In genomic region chr17:39754958-39755549, GRCh38 we compare ENCODE assay signal across 9 cellular contexts. TPM values are rescaled to one million over a fixed set of nuclear protein-coding genes. Genes with fewer than 3 reads are reported as not detected.
A peak's percentile ranks its signal among the peaks of the same experiment; 100 is the strongest.
DNase-seq lines count a peak whose midpoint lies in the region; ATAC-seq and TF ChIP-seq lines count a peak whose summit lies in the region.
"Had no signal": no experiment of that assay in that cellular context is flagged by ENCODE, and none has a peak within 500 bp of the region (broad histone marks: within the 10 kb centered on the region; RNA-seq: fewer than 3 reads in every experiment).

No MANE protein-coding gene starts in this region.

- TSS peak; percentile 75 for BruUV-seq in PC-3 (replicated peaks; lab: Mats Ljungman, UMichigan)

- ATAC-seq in PC-3: no peak
- no peak for ATAC-seq in effector memory CD8-positive, alpha-beta T cell (replicated peaks)

- H3K4me1 Mint-ChIP-seq in effector memory CD8-positive, alpha-beta T cell (ENCODE audit: low read depth in 2 of 2): peaks cover 58 to 61% of the 10 kb centered on the region in 2 donors
- H3K4me1 Mint-ChIP-seq in nephron progenitor cell: peaks cover 39% of the 10 kb centered on the region

- H3K27ac Mint-ChIP-seq in effector memory CD8-positive, alpha-beta T cell: peak overlapping the region; percentile 93 to 97
- no peak overlapping the region for H3K27ac Mint-ChIP-seq in nephron progenitor cell

- no peaks in the 10 kb centered on the region for H3K36me3 ChIP-seq in PC-3 (ENCODE audit: low read depth, low read length)

- no peaks in the 10 kb centered on the region for H3K9me3 Mint-ChIP-seq in effector memory CD8-positive, alpha-beta T cell
- H3K9me3 Mint-ChIP-seq in nephron progenitor cell: no peaks in the 10 kb centered on the region

- H3K27me3 Mint-ChIP-seq in effector memory CD8-positive, alpha-beta T cell: no peaks in the 10 kb centered on the region
- H3K27me3 Mint-ChIP-seq in nephron progenitor cell (ENCODE audit: low read depth, poor library complexity): peaks cover 40% of the 10 kb centered on the region

- no peaks in the 10 kb centered on the region for H3K9me2 ChIP-seq in PC-3 (replicated peaks; ENCODE audit: low read length)

- H3K4me2 ChIP-seq in PC-3 (ENCODE audit: low read length): peak overlapping the region; percentile 92

- H3K4me1 ChIP-seq in PC-3 (ENCODE audit: insufficient read depth, low read length): peaks cover 6% of the 10 kb centered on the region; the same call in 1 of the 2 replicates

- POLR2A ChIA-PET in PC-3 (lab: Charles Lee; ENCODE audit: unreplicated experiment): no interaction called here

- no peaks in the 10 kb centered on the region for H3F3A ChIP-seq in PC-3 (ENCODE audit: low read length, unreplicated experiment)

- no peaks in the 10 kb centered on the region for H3K27me3 ChIP-seq in PC-3 (ENCODE audit: low read length)

- no peak for TF ChIP-seq CTCF in PC-3 (conservative IDR thresholded peaks at IDR 0.05; ENCODE audit: low read depth, low read length)
- TF ChIP-seq CTCF in nephron progenitor cell (IDR thresholded peaks at IDR 0.05): no peak

- peak overlapping the region; percentile 75 for H3K4me3 ChIP-seq in PC-3 (ENCODE audit: low read length)

- H3K79me2 ChIP-seq in PC-3 (ENCODE audit: low read length): no peaks in the 10 kb centered on the region

- peaks cover 61% of the 10 kb centered on the region for H3K36me3 Mint-ChIP-seq in effector memory CD8-positive, alpha-beta T cell (ENCODE audit: insufficient read depth)
- H3K36me3 Mint-ChIP-seq in nephron progenitor cell (ENCODE audit: low read depth): no peaks in the 10 kb centered on the region

- H3K9me3 ChIP-seq in PC-3 (ENCODE audit: low read length): no peaks in the 10 kb centered on the region

- peak overlapping the region; percentile 86 for H2AFZ ChIP-seq in PC-3 (ENCODE audit: low read length)

- H3K27ac ChIP-seq in PC-3 (ENCODE audit: low read length): peak overlapping the region; percentile 26; the same call in 1 of the 2 replicates

- peak; percentile 13 for DNase-seq in EH (ENCODE audit: low read depth)
- no peak for DNase-seq in PC-3
- no peak for DNase-seq in effector memory CD8-positive, alpha-beta T cell
- no peak for DNase-seq in nephron progenitor cell
- no peak for DNase-seq in kidney tubule cell (ENCODE audit: low spot score)
- DNase-seq in SK-N-DZ (ENCODE audit: low spot score): no peak
- no peak for DNase-seq in 8988T
- DNase-seq in NCI-H1694 treated with DMSO at 0.1 percent for 48 hours (lab: John Stamatoyannopoulos, UW): no peak

- peak overlapping the region; percentile 87 to 90 for H3K4me3 Mint-ChIP-seq in effector memory CD8-positive, alpha-beta T cell
- H3K4me3 Mint-ChIP-seq in nephron progenitor cell: peak overlapping the region; percentile 63

- H3K9ac ChIP-seq in PC-3 (ENCODE audit: low read length): peak overlapping the region; percentile 81

- intact Hi-C loops in PC-3 (cut with micrococcal nuclease): loop anchor here (2.0 to 5.0 kb wide), 2 partner anchors 24 to 133 kb away; partner anchors contain the start of gene MIEN1

- no peaks in the 10 kb centered on the region for H4K20me1 ChIP-seq in PC-3 (ENCODE audit: low read length)

- CTCF ChIA-PET in PC-3 (lab: Charles Lee): interaction anchor here (0.8 kb wide), 1 partner anchor 36 kb away, joined by 7 read pairs; no protein-coding TSS in a partner anchor

RNA-seq across cellular contexts. Expression of gene GRB7, which starts 17.3 kb away (rescaled TPM):
- 21.2 and 31.3 TPM in 2 replicates for total RNA-seq in PC-3 (2014; rRNA removed)
- not detected in 2 replicates for polyA plus RNA-seq in SK-N-DZ (2014; cell fraction: cytosol; rRNA removed)
- polyA plus RNA-seq in SK-N-DZ (2014; cell fraction: nucleus; rRNA removed): not detected in 2 replicates
- total RNA-seq: M059J had no signal

RNA-seq across cellular contexts. Expression of gene MIEN1, which starts 24.7 kb away (rescaled TPM):
- total RNA-seq in PC-3 (2014; rRNA removed): 52.0 and 57.8 TPM in 2 replicates
- 45.6 and 85.6 TPM in 2 replicates for polyA plus RNA-seq in SK-N-DZ (2014; cell fraction: cytosol; rRNA removed)
- polyA plus RNA-seq in SK-N-DZ (2014; cell fraction: nucleus; rRNA removed): 34.8 and 42.7 TPM in 2 replicates

RNA-seq across cellular contexts. Expression of gene ERBB2, which starts 55.2 kb away (rescaled TPM):
- total RNA-seq in PC-3 (2014; rRNA removed): 36.2 and 57.1 TPM in 2 replicates
- polyA plus RNA-seq in SK-N-DZ (2014; cell fraction: cytosol; rRNA removed): 5.2 and 7.0 TPM in 2 replicates
- polyA plus RNA-seq in SK-N-DZ (2014; cell fraction: nucleus; rRNA removed): 27.2 and 37.7 TPM in 2 replicates
